Comparison of ENCODE assay signal across 8 cellular contexts in genomic region chr1:185874246-185874645, GRCh38.
"Had no signal": no experiment of that assay in that cellular context is flagged by ENCODE, and none has a peak within 500 bp of the region (broad histone marks: within the 10 kb centered on the region; RNA-seq: fewer than 3 reads in every experiment).

No MANE protein-coding gene starts in this region.

- DNase-seq: GM23248, GOT3, H7, HFFc6, IMR-90 had no signal

- ATAC-seq: HCT116 had no signal

- H3K27ac ChIP-seq: GM23248 had no signal

- H3K9ac ChIP-seq: GM23248 had no signal

- H3K4me3 ChIP-seq: GM23248, HAP-1 had no signal

- H2AFZ ChIP-seq: GM23248 had no signal

- H3K4me1 ChIP-seq: HAP-1 had no signal

- H3K9me3 ChIP-seq: HAP-1 had no signal

- H3K36me3 ChIP-seq: HAP-1 had no signal

- FAIRE-seq: HTR-8/SVneo had no signal
